Comparison of ENCODE assay signal across 1 cellular context in genomic region chr6:28803337-28803709, GRCh38.
TF ChIP-seq lines count a peak whose summit lies in the region.

No MANE protein-coding gene starts in this region.

TF ChIP-seq in HEK293, 187 proteins besides CTCF, POLR2A, EP300 and RAD21 (continued from another document):
- no peak for TF ChIP-seq ZNF292 (tag by site-specific recombination; IDR thresholded peaks at IDR 0.05; ENCODE audit: borderline replicate concordance, low read depth)
- peak; percentile 100 for TF ChIP-seq ZBTB17 (tag by site-specific recombination; IDR thresholded peaks at IDR 0.05)
- TF ChIP-seq ZNF639 (tag by site-specific recombination; IDR thresholded peaks at IDR 0.05), result peak; percentile 78; the same call in 1 of the 2 replicates
- TF ChIP-seq ZNF777 (tag by site-specific recombination; IDR thresholded peaks at IDR 0.05; ENCODE audit: borderline replicate concordance), result peak; percentile 75
- no peak for TF ChIP-seq KLF9 (tag by site-specific recombination; IDR thresholded peaks at IDR 0.05; ENCODE audit: low read depth)
- peak; percentile 56; the same call in 1 of the 2 replicates for TF ChIP-seq ZNF76 (tag by site-specific recombination; IDR thresholded peaks at IDR 0.05; ENCODE audit: borderline replicate concordance, low read depth)
- TF ChIP-seq OVOL3 (tag by site-specific recombination; IDR thresholded peaks at IDR 0.05), result no peak
- TF ChIP-seq ZNF416 (tag by site-specific recombination; IDR thresholded peaks at IDR 0.05), result no peak
- peak; percentile 100 for TF ChIP-seq ZNF366 (tag by site-specific recombination; conservative IDR thresholded peaks at IDR 0.05)
- TF ChIP-seq ZNF785 (tag by site-specific recombination; IDR thresholded peaks at IDR 0.05), result 0 out of 2 replicates have a peak, but pooled peaks have one; percentile 26
- TF ChIP-seq ZFP37 (tag by site-specific recombination; IDR thresholded peaks at IDR 0.05), result 0 out of 2 replicates have a peak, but pooled peaks have one; percentile 46
- peak; percentile 52; the same call in 1 of the 2 replicates for TF ChIP-seq KLF8 (tag by site-specific recombination; IDR thresholded peaks at IDR 0.05)
- 0 out of 2 replicates have a peak, but pooled peaks have one; percentile 24 for TF ChIP-seq ZEB2 (tag by site-specific recombination; IDR thresholded peaks at IDR 0.05)
- peak; percentile 75 for TF ChIP-seq ZNF501 (tag by site-specific recombination; IDR thresholded peaks at IDR 0.05)
- no peak for TF ChIP-seq ZNF558 (tag by site-specific recombination; IDR thresholded peaks at IDR 0.05)
- no peak for TF ChIP-seq ZNF133 (tag by site-specific recombination; IDR thresholded peaks at IDR 0.05)
- no peak for TF ChIP-seq PBX3 (CRISPR knock-in tag; IDR thresholded peaks at IDR 0.05)
- peak; percentile 63; the same call in 1 of the 2 replicates for TF ChIP-seq ZXDB (tag by site-specific recombination; IDR thresholded peaks at IDR 0.05)
- peak; percentile 100 for TF ChIP-seq PRDM1 (tag by site-specific recombination; IDR thresholded peaks at IDR 0.05)
- peak; percentile 84 for TF ChIP-seq ZFP69B (tag by site-specific recombination; IDR thresholded peaks at IDR 0.05)
- TF ChIP-seq GLIS2 (tag by site-specific recombination; IDR thresholded peaks at IDR 0.05), result peak; percentile 18; the same call in 1 of the 2 replicates
- peak; percentile 28; the same call in 1 of the 2 replicates for TF ChIP-seq MYNN (tag by site-specific recombination; IDR thresholded peaks at IDR 0.05; ENCODE audit: borderline replicate concordance)
- TF ChIP-seq ZNF843 (tag by site-specific recombination; IDR thresholded peaks at IDR 0.05), result no peak
- no peak for TF ChIP-seq ZIC2 (tag by site-specific recombination; IDR thresholded peaks at IDR 0.05)
